In the genomic region with DNA sequence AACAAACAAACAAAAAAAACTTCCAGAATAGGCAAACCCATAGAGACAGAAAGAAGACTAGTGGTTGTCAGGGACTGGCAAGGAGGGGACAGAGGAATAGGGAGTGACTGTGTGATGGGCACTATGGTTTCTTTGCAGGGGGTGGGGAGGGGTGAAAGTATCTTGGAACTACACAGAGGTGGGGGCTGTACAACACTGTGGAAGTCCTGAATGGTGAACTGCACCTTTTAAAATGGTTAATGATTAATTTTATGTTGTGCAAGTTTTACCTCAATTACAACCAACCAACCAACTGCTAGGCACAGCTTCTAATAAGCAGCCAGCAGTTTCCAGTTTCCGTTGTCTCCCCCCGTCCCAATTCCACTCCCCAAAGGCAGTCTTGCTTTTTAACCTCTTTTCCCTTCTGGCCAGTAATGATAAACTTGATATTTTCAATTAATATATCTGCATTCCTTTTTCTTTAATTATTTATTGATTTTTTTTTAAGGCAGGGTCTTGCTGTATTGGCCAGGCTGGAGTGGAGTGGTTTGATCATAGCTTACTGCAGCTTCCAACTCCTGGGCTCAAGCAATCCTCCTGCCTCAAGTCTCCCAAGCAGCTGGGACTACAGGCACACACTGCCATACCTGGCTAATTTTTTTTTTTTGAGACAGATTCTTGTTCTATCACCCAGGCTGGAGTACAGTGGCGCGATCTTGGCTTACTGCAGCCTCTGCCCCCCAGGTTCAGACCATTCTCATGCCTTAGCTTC, we compare ENCODE assay signal across 1 cellular context.
TF ChIP-seq lines count a peak whose summit lies in the region.

No MANE protein-coding gene starts in this region.

TF ChIP-seq in IMR-90, 13 proteins besides CTCF, POLR2A, EP300 and RAD21 (continued from another document):
- TF ChIP-seq, protein P1, sequence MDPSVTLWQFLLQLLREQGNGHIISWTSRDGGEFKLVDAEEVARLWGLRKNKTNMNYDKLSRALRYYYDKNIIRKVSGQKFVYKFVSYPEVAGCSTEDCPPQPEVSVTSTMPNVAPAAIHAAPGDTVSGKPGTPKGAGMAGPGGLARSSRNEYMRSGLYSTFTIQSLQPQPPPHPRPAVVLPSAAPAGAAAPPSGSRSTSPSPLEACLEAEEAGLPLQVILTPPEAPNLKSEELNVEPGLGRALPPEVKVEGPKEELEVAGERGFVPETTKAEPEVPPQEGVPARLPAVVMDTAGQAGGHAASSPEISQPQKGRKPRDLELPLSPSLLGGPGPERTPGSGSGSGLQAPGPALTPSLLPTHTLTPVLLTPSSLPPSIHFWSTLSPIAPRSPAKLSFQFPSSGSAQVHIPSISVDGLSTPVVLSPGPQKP (IDR thresholded peaks at IDR 0.05; ENCODE audit: borderline replicate concordance, low read depth, low read length), result no peak
- TF ChIP-seq FOS (IDR thresholded peaks at IDR 0.05; ENCODE audit: low read depth, low read length), result no peak
- TF ChIP-seq CHD1 (IDR thresholded peaks at IDR 0.05; ENCODE audit: low read depth, low read length), result no peak
- no peak for TF ChIP-seq RFX5 (IDR thresholded peaks at IDR 0.05; ENCODE audit: low read depth, low read length)
- TF ChIP-seq MAFK (IDR thresholded peaks at IDR 0.05; ENCODE audit: low read depth, low read length), result no peak
- no peak for TF ChIP-seq BHLHE40 (IDR thresholded peaks at IDR 0.05; ENCODE audit: low read depth, low read length)
- no peak for TF ChIP-seq MAZ (IDR thresholded peaks at IDR 0.05; ENCODE audit: borderline replicate concordance, low read depth, low read length)
